ENCODE assay signal across 24 cellular contexts in the genomic region with DNA sequence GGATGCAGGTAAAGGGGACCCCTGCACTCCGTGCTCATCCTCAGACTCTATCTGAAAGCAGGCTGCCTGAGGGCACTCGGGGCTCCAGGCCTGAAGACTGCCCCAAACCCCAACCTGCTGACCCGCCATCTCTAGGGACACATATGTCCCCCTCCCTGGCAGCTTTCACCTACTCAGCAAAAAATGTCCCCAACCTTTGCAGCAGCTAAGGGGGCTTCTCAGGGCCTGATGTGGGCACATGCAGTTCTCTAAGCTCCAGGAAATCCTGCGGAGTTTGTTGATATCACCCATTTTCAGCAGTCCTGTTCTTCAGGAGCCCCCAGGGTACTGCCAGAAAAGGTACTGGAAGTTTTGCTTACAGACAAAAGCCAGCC.
"Had no signal": no experiment of that assay in that cellular context is flagged by ENCODE, and none has a peak within 500 bp of the region (broad histone marks: within the 10 kb centered on the region; RNA-seq: fewer than 3 reads in every experiment).

No MANE protein-coding gene starts in this region.

- H3K4me3 Mint-ChIP-seq: memory B cell; mesothelial cell of epicardium; natural killer cell; stimulated activated naive B cell treated with anti-CD40 and anti-IgM and Interleukin-4, amounts not matched to agents 10 μg/mL and 1 μg/mL and 100 μg/mL, for 72 hours; stimulated activated naive CD8-positive, alpha-beta T cell treated with anti-CD3 and anti-CD28 coated beads, Interleukin-15, amount 100 ng/mL, for 72 hours had no signal

- H3K27me3 Mint-ChIP-seq: memory B cell; stimulated activated naive B cell treated with anti-CD40 and anti-IgM and Interleukin-4, amounts not matched to agents 10 μg/mL and 1 μg/mL and 100 μg/mL, for 72 hours; stimulated activated naive CD8-positive, alpha-beta T cell treated with anti-CD3 and anti-CD28 coated beads, Interleukin-15, amount 100 ng/mL, for 72 hours had no signal

- H3K27ac Mint-ChIP-seq: memory B cell; natural killer cell; stimulated activated naive B cell treated with anti-CD40 and anti-IgM and Interleukin-4, amounts not matched to agents 10 μg/mL and 1 μg/mL and 100 μg/mL, for 72 hours; stimulated activated naive CD8-positive, alpha-beta T cell treated with anti-CD3 and anti-CD28 coated beads, Interleukin-15, amount 100 ng/mL, for 72 hours had no signal

- H3K36me3 Mint-ChIP-seq: natural killer cell had no signal

- ATAC-seq: esophagus mucosa; heart right ventricle; left lung; lower lobe of right lung; natural killer cell; psoas muscle; sciatic nerve; stimulated activated naive B cell treated with anti-CD40 and anti-IgM and Interleukin-4, amounts not matched to agents 10 μg/mL and 1 μg/mL and 100 μg/mL, for 72 hours; stimulated activated naive CD8-positive, alpha-beta T cell treated with anti-CD3 and anti-CD28 coated beads, Interleukin-15, amount 100 ng/mL, for 72 hours; upper lobe of right lung had no signal

- H3K4me3 ChIP-seq: coronary artery, dorsolateral prefrontal cortex, heart right ventricle, left lung, lower lobe of right lung, psoas muscle, skin epidermis, testis, tibial nerve, upper lobe of right lung, vagina had no signal

- H3K27ac ChIP-seq: coronary artery, heart right ventricle, left lung, lower lobe of right lung, psoas muscle, skin epidermis, testis, tibial nerve, upper lobe of right lung, vagina had no signal

- DNase-seq: dorsolateral prefrontal cortex; effector CD8-positive, alpha-beta T cell; heart right ventricle; hypothalamus; islet precursor cell; left lung; lower lobe of right lung; natural killer cell; psoas muscle; retina; stimulated activated CD4-positive, alpha-beta T cell treated with anti-CD3 and anti-CD28 coated beads, Interleukin-2, amount 100 ng/mL, for 24 hours; stimulated activated CD4-positive, alpha-beta T cell treated with anti-CD3 and anti-CD28 coated beads, Interleukin-4, amount 100 ng/mL, for 4 hours; stimulated activated naive B cell treated with anti-CD40 and anti-IgM and Interleukin-4, amounts not matched to agents 10 μg/mL and 1 μg/mL and 100 μg/mL, for 72 hours; stimulated activated naive CD8-positive, alpha-beta T cell treated with anti-CD3 and anti-CD28 coated beads, Interleukin-15, amount 100 ng/mL, for 72 hours; testis; upper lobe of right lung had no signal

- H3K9me3 Mint-ChIP-seq: memory B cell; mesothelial cell of epicardium; natural killer cell; stimulated activated naive B cell treated with anti-CD40 and anti-IgM and Interleukin-4, amounts not matched to agents 10 μg/mL and 1 μg/mL and 100 μg/mL, for 72 hours; stimulated activated naive CD8-positive, alpha-beta T cell treated with anti-CD3 and anti-CD28 coated beads, Interleukin-15, amount 100 ng/mL, for 72 hours had no signal

- H3K9me3 ChIP-seq: heart right ventricle, left lung, lower lobe of right lung, psoas muscle, testis, tibial nerve, upper lobe of right lung, vagina had no signal

- H3K27me3 ChIP-seq: dorsolateral prefrontal cortex, heart right ventricle, left lung, testis, tibial nerve, upper lobe of right lung, vagina had no signal
